Comparison of ENCODE assay signal across 21 cellular contexts in genomic region chr13:103287659-103288058, GRCh38.
DNase-seq lines count a peak whose midpoint lies in the region; ATAC-seq and TF ChIP-seq lines count a peak whose summit lies in the region.
"Had no signal": no experiment of that assay in that cellular context is flagged by ENCODE, and none has a peak within 500 bp of the region (broad histone marks: within the 10 kb centered on the region; RNA-seq: fewer than 3 reads in every experiment).

No MANE protein-coding gene starts in this region.

- intact Hi-C loops in PC-9 (cut with micrococcal nuclease; ENCODE audit: unreplicated experiment): no loop called here
- intact Hi-C loops in spleen (cut with DNase I; ENCODE audit: low total_unique reads): no loop called here

- TF ChIP-seq CTCF in PC-9 (conservative IDR thresholded peaks at IDR 0.05) (no peak), cardiac fibroblast (IDR thresholded peaks at IDR 0.05; ENCODE audit: low read depth, low read length) (no peak), spleen (IDR thresholded peaks at IDR 0.05 in 8 of 11, conservative IDR thresholded peaks at IDR 0.05 in 3 of 11) (no peak)

- H3K36me3 ChIP-seq in PC-9 (ENCODE audit: low read depth) (no peaks in the 10 kb centered on the region), spleen (no peaks in the 10 kb centered on the region)
- H3K36me3 ChIP-seq: adrenal gland, pancreas had no signal

- POLR2A ChIA-PET in PC-9 (lab: Charles Lee; ENCODE audit: unreplicated experiment): no interaction called here

- H3K9me3 ChIP-seq in PC-9 (ENCODE audit: insufficient read depth, low read depth) (peaks cover 3% of the 10 kb centered on the region; the same call in 1 of the 2 replicates), spleen (no peaks in the 10 kb centered on the region)
- H3K9me3 ChIP-seq: adrenal gland, pancreas had no signal

- peaks cover 9% of the 10 kb centered on the region for H3K4me1 ChIP-seq in PC-9 (replicated peaks; ENCODE audit: insufficient read depth)
- H3K4me1 ChIP-seq in spleen: no peaks in the 10 kb centered on the region
- H3K4me1 ChIP-seq: adrenal gland, pancreas had no signal

- CTCF ChIA-PET in PC-9 (lab: Charles Lee): no interaction called here

- peaks cover 8% of the 10 kb centered on the region for H3F3A ChIP-seq in PC-9 (ENCODE audit: insufficient read depth, low read depth)

- H2AFZ ChIP-seq in PC-9: no peak overlapping the region

- no peak for TF ChIP-seq POLR2A in spleen (IDR thresholded peaks at IDR 0.05)

- 0 out of 2 replicates have a peak overlapping the region, but pooled peaks have one; percentile 8 for H3K27ac ChIP-seq in PC-9
- H3K27ac ChIP-seq in spleen: peak overlapping the region in 7 of 8 donors; percentile 16 to 74 (median 64)
- H3K27ac ChIP-seq: adrenal gland, pancreas had no signal

- H3K79me2 ChIP-seq in PC-9 (ENCODE audit: low read depth): no peaks in the 10 kb centered on the region

- DNase-seq in PC-9 (peak in 1 of 2 experiments; percentile 50), cardiac fibroblast (ENCODE audit: low read depth in 2 of 2) (peak; percentile 15 to 58), spleen (no peak), NCI-H2227 treated with DMSO at 0.1 percent for 48 hours (lab: John Stamatoyannopoulos, UW) (no peak), Kasumi-1 (lab: John Stamatoyannopoulos, UW) (no peak), dermis blood vessel endothelial cell (no peak)
- DNase-seq: activated CD4-positive, alpha-beta T cell treated with anti-CD3 and anti-CD28 coated beads, Interleukin-2, amount 10 ng/mL, durations not matched to agents 7 days and 5 days; activated CD8-positive, alpha-beta memory T cell treated with anti-CD3 and anti-CD28 coated beads, Interleukin-2, amount 50 U/mL, for 48 hours; activated effector memory CD4-positive, alpha-beta T cell treated with anti-CD3 and anti-CD28 coated beads, Interleukin-2, amount 50 U/mL, for 16 hours; adrenal gland; EL; endodermal cell; H7; hippocampal formation; islet precursor cell; naive thymus-derived CD4-positive, alpha-beta T cell; pancreas; RPMI8226; trophoblast cell had no signal

- H3K4me2 ChIP-seq in PC-9: no peak overlapping the region

- H3K4me3 ChIP-seq in PC-9 (no peak overlapping the region), cardiac fibroblast (replicated peaks in 1 of 2; ENCODE audit: low read depth in 2 of 2, low read length in 2 of 2) (no peak overlapping the region), spleen (no peak overlapping the region)
- H3K4me3 ChIP-seq: adrenal gland, pancreas had no signal

- BruUV-seq in PC-9 (replicated peaks; lab: Mats Ljungman, UMichigan): no TSS peak

- H3K27me3 ChIP-seq in PC-9 (ENCODE audit: insufficient read depth, low read depth) (no peaks in the 10 kb centered on the region), spleen (replicated peaks in 1 of 7) (peaks cover 0 to 6% (median 0%) of the 10 kb centered on the region in 7 donors)
- H3K27me3 ChIP-seq: adrenal gland, pancreas had no signal

- no peaks in the 10 kb centered on the region for H3K9me2 ChIP-seq in PC-9 (ENCODE audit: insufficient read depth)

- H4K20me1 ChIP-seq in PC-9 (ENCODE audit: insufficient read depth): no peaks in the 10 kb centered on the region

- ATAC-seq in HG02885 (IDR thresholded peaks at IDR 0.05; ENCODE audit: poor library complexity, unreplicated experiment): peak; percentile 44
- ATAC-seq: naive thymus-derived CD4-positive, alpha-beta T cell; pancreas; sciatic nerve had no signal

Comparison
In these comparisons a context has a peak if more than half of its experiments do, and no peak if none do; other contexts are left out.
1. DNase-seq: peak in cardiac fibroblast (2 of 2); none in spleen (single experiment), NCI-H2227 treated with DMSO at 0.1 percent for 48 hours (single experiment), Kasumi-1 (0 of 2) and dermis blood vessel endothelial cell (single experiment).